ENCODE assay signal across 1 cellular context in the genomic region with DNA sequence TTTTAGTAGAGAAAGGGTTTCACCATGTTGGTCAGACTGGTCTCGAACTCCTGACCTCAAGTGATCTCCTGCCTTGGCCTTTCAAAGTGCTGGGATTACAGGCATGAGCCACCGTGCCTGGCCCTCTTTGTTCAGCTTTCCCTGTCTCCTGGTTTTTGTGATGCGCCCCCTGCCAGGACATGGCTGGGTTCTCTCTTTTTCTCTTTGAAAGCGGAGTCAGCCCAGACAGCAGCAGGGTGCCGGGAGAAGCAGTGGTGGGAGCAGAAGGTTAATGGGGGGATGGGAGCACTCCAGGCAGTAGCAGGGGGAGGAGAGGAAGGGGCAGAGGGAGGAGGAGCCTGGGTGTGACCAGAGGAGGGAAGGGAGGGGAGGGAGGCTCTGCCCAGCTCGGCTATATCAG.
TF ChIP-seq lines count a peak whose summit lies in the region.

No MANE protein-coding gene starts in this region.

TF ChIP-seq in WTC11, 78 proteins besides CTCF, POLR2A, EP300 and RAD21 (continued from another document and continues in another):
- TF ChIP-seq, protein P1, sequence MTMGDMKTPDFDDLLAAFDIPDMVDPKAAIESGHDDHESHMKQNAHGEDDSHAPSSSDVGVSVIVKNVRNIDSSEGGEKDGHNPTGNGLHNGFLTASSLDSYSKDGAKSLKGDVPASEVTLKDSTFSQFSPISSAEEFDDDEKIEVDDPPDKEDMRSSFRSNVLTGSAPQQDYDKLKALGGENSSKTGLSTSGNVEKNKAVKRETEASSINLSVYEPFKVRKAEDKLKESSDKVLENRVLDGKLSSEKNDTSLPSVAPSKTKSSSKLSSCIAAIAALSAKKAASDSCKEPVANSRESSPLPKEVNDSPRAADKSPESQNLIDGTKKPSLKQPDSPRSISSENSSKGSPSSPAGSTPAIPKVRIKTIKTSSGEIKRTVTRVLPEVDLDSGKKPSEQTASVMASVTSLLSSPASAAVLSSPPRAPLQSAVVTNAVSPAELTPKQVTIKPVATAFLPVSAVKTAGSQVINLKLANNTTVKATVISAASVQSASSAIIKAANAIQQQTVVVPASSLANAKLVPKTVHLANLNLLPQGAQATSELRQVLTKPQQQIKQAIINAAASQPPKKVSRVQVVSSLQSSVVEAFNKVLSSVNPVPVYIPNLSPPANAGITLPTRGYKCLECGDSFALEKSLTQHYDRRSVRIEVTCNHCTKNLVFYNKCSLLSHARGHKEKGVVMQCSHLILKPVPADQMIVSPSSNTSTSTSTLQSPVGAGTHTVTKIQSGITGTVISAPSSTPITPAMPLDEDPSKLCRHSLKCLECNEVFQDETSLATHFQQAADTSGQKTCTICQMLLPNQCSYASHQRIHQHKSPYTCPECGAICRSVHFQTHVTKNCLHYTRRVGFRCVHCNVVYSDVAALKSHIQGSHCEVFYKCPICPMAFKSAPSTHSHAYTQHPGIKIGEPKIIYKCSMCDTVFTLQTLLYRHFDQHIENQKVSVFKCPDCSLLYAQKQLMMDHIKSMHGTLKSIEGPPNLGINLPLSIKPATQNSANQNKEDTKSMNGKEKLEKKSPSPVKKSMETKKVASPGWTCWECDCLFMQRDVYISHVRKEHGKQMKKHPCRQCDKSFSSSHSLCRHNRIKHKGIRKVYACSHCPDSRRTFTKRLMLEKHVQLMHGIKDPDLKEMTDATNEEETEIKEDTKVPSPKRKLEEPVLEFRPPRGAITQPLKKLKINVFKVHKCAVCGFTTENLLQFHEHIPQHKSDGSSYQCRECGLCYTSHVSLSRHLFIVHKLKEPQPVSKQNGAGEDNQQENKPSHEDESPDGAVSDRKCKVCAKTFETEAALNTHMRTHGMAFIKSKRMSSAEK (CRISPR knock-in tag; IDR thresholded peaks at IDR 0.05; ENCODE audit: borderline replicate concordance) = no peak
- no peak for TF ChIP-seq HMGA2 (CRISPR knock-in tag; IDR thresholded peaks at IDR 0.05)
- TF ChIP-seq GABPB1 (CRISPR knock-in tag; IDR thresholded peaks at IDR 0.05) = no peak
- no peak for TF ChIP-seq GRHL2 (CRISPR knock-in tag; IDR thresholded peaks at IDR 0.05; ENCODE audit: insufficient replicate concordance, severe bottlenecking)
- TF ChIP-seq MXD4 (CRISPR knock-in tag; IDR thresholded peaks at IDR 0.05; ENCODE audit: borderline replicate concordance) = no peak
- TF ChIP-seq RORB (CRISPR knock-in tag; IDR thresholded peaks at IDR 0.05) = no peak
- no peak for TF ChIP-seq JUN (CRISPR knock-in tag; IDR thresholded peaks at IDR 0.05)
- no peak for TF ChIP-seq ELF4 (CRISPR knock-in tag; IDR thresholded peaks at IDR 0.05; ENCODE audit: low read depth)
- no peak for TF ChIP-seq IRF2 (CRISPR knock-in tag; IDR thresholded peaks at IDR 0.05; ENCODE audit: borderline replicate concordance, low read depth)
- no peak for TF ChIP-seq OVOL2 (CRISPR knock-in tag; IDR thresholded peaks at IDR 0.05; ENCODE audit: borderline replicate concordance)
- TF ChIP-seq, protein P2, sequence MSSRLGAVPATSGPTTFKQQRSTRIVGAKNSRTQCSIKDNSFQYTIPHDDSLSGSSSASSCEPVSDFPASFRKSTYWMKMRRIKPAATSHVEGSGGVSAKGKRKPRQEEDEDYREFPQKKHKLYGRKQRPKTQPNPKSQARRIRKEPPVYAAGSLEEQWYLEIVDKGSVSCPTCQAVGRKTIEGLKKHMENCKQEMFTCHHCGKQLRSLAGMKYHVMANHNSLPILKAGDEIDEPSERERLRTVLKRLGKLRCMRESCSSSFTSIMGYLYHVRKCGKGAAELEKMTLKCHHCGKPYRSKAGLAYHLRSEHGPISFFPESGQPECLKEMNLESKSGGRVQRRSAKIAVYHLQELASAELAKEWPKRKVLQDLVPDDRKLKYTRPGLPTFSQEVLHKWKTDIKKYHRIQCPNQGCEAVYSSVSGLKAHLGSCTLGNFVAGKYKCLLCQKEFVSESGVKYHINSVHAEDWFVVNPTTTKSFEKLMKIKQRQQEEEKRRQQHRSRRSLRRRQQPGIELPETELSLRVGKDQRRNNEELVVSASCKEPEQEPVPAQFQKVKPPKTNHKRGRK (CRISPR knock-in tag; IDR thresholded peaks at IDR 0.05; ENCODE audit: borderline replicate concordance) = no peak
- TF ChIP-seq MYBL2 (CRISPR knock-in tag; IDR thresholded peaks at IDR 0.05) = 0 out of 2 replicates have a peak, but pooled peaks have one; percentile 48
- no peak for TF ChIP-seq ZBTB21 (CRISPR knock-in tag; IDR thresholded peaks at IDR 0.05; ENCODE audit: borderline replicate concordance)
- TF ChIP-seq FOXK1 (CRISPR knock-in tag; IDR thresholded peaks at IDR 0.05) = peak; percentile 64; the same call in 1 of the 2 replicates
- TF ChIP-seq SP1 (CRISPR knock-in tag; conservative IDR thresholded peaks at IDR 0.05) = peak; percentile 76
- TF ChIP-seq, protein P3, sequence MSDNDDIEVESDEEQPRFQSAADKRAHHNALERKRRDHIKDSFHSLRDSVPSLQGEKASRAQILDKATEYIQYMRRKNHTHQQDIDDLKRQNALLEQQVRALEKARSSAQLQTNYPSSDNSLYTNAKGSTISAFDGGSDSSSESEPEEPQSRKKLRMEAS (CRISPR knock-in tag; IDR thresholded peaks at IDR 0.05) = no peak
- no peak for TF ChIP-seq TEAD4 (CRISPR knock-in tag; IDR thresholded peaks at IDR 0.05)
- TF ChIP-seq, protein P4, sequence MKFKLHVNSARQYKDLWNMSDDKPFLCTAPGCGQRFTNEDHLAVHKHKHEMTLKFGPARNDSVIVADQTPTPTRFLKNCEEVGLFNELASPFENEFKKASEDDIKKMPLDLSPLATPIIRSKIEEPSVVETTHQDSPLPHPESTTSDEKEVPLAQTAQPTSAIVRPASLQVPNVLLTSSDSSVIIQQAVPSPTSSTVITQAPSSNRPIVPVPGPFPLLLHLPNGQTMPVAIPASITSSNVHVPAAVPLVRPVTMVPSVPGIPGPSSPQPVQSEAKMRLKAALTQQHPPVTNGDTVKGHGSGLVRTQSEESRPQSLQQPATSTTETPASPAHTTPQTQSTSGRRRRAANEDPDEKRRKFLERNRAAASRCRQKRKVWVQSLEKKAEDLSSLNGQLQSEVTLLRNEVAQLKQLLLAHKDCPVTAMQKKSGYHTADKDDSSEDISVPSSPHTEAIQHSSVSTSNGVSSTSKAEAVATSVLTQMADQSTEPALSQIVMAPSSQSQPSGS (CRISPR knock-in tag; IDR thresholded peaks at IDR 0.05; ENCODE audit: borderline replicate concordance, low read depth) = no peak
- TF ChIP-seq, protein P5, sequence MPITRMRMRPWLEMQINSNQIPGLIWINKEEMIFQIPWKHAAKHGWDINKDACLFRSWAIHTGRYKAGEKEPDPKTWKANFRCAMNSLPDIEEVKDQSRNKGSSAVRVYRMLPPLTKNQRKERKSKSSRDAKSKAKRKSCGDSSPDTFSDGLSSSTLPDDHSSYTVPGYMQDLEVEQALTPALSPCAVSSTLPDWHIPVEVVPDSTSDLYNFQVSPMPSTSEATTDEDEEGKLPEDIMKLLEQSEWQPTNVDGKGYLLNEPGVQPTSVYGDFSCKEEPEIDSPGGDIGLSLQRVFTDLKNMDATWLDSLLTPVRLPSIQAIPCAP (CRISPR knock-in tag; IDR thresholded peaks at IDR 0.05) = no peak
- TF ChIP-seq CBFB (CRISPR knock-in tag; IDR thresholded peaks at IDR 0.05; ENCODE audit: low read depth) = peak; percentile 80; the same call in 1 of the 2 replicates
- TF ChIP-seq ETV6 (CRISPR knock-in tag; IDR thresholded peaks at IDR 0.05) = peak; percentile 87
- TF ChIP-seq, protein P6, sequence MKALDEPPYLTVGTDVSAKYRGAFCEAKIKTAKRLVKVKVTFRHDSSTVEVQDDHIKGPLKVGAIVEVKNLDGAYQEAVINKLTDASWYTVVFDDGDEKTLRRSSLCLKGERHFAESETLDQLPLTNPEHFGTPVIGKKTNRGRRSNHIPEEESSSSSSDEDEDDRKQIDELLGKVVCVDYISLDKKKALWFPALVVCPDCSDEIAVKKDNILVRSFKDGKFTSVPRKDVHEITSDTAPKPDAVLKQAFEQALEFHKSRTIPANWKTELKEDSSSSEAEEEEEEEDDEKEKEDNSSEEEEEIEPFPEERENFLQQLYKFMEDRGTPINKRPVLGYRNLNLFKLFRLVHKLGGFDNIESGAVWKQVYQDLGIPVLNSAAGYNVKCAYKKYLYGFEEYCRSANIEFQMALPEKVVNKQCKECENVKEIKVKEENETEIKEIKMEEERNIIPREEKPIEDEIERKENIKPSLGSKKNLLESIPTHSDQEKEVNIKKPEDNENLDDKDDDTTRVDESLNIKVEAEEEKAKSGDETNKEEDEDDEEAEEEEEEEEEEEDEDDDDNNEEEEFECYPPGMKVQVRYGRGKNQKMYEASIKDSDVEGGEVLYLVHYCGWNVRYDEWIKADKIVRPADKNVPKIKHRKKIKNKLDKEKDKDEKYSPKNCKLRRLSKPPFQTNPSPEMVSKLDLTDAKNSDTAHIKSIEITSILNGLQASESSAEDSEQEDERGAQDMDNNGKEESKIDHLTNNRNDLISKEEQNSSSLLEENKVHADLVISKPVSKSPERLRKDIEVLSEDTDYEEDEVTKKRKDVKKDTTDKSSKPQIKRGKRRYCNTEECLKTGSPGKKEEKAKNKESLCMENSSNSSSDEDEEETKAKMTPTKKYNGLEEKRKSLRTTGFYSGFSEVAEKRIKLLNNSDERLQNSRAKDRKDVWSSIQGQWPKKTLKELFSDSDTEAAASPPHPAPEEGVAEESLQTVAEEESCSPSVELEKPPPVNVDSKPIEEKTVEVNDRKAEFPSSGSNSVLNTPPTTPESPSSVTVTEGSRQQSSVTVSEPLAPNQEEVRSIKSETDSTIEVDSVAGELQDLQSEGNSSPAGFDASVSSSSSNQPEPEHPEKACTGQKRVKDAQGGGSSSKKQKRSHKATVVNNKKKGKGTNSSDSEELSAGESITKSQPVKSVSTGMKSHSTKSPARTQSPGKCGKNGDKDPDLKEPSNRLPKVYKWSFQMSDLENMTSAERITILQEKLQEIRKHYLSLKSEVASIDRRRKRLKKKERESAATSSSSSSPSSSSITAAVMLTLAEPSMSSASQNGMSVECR (CRISPR knock-in tag; IDR thresholded peaks at IDR 0.05; ENCODE audit: borderline replicate concordance) = no peak
- TF ChIP-seq, protein P7, sequence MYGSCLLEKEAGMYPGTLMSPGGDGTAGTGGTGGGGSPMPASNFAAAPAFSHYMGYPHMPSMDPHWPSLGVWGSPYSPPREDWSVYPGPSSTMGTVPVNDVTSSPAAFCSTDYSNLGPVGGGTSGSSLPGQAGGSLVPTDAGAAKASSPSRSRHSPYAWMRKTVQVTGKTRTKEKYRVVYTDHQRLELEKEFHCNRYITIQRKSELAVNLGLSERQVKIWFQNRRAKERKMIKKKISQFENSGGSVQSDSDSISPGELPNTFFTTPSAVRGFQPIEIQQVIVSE (CRISPR knock-in tag; IDR thresholded peaks at IDR 0.05; ENCODE audit: borderline replicate concordance) = no peak
- TF ChIP-seq ZNF671 (CRISPR knock-in tag; IDR thresholded peaks at IDR 0.05) = no peak
- TF ChIP-seq, protein P8, sequence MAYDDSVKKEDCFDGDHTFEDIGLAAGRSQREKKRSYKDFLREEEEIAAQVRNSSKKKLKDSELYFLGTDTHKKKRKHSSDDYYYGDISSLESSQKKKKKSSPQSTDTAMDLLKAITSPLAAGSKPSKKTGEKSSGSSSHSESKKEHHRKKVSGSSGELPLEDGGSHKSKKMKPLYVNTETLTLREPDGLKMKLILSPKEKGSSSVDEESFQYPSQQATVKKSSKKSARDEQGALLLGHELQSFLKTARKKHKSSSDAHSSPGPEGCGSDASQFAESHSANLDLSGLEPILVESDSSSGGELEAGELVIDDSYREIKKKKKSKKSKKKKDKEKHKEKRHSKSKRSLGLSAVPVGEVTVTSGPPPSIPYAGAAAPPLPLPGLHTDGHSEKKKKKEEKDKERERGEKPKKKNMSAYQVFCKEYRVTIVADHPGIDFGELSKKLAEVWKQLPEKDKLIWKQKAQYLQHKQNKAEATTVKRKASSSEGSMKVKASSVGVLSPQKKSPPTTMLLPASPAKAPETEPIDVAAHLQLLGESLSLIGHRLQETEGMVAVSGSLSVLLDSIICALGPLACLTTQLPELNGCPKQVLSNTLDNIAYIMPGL (CRISPR knock-in tag; IDR thresholded peaks at IDR 0.05) = no peak
- no peak for TF ChIP-seq TP53 (CRISPR knock-in tag; IDR thresholded peaks at IDR 0.05)
- TF ChIP-seq, protein P9, sequence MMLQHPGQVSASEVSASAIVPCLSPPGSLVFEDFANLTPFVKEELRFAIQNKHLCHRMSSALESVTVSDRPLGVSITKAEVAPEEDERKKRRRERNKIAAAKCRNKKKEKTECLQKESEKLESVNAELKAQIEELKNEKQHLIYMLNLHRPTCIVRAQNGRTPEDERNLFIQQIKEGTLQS (CRISPR knock-in tag; conservative IDR thresholded peaks at IDR 0.05) = no peak
- no peak for TF ChIP-seq NFYB (CRISPR knock-in tag; conservative IDR thresholded peaks at IDR 0.05; ENCODE audit: low read depth)
- no peak for TF ChIP-seq ATF1 (CRISPR knock-in tag; IDR thresholded peaks at IDR 0.05)
- no peak for TF ChIP-seq ZNF396 (CRISPR knock-in tag; IDR thresholded peaks at IDR 0.05; ENCODE audit: borderline replicate concordance)
- TF ChIP-seq ZNF263 (CRISPR knock-in tag; IDR thresholded peaks at IDR 0.05; ENCODE audit: low read depth) = no peak; the same call in 1 of the 2 replicates
- no peak; the same call in 1 of the 2 replicates for TF ChIP-seq ZNF138 (CRISPR knock-in tag; conservative IDR thresholded peaks at IDR 0.05)
- TF ChIP-seq FOXP1 (CRISPR knock-in tag; IDR thresholded peaks at IDR 0.05; ENCODE audit: borderline replicate concordance) = no peak; the same call in 1 of the 2 replicates
- peak; percentile 9; the same call in 1 of the 2 replicates for TF ChIP-seq NFE2L1 (CRISPR knock-in tag; IDR thresholded peaks at IDR 0.05)
- no peak for TF ChIP-seq GTF2I (CRISPR knock-in tag; conservative IDR thresholded peaks at IDR 0.05)
- TF ChIP-seq TCF7 (CRISPR knock-in tag; IDR thresholded peaks at IDR 0.05; ENCODE audit: low read depth) = no peak
- TF ChIP-seq, protein P10, sequence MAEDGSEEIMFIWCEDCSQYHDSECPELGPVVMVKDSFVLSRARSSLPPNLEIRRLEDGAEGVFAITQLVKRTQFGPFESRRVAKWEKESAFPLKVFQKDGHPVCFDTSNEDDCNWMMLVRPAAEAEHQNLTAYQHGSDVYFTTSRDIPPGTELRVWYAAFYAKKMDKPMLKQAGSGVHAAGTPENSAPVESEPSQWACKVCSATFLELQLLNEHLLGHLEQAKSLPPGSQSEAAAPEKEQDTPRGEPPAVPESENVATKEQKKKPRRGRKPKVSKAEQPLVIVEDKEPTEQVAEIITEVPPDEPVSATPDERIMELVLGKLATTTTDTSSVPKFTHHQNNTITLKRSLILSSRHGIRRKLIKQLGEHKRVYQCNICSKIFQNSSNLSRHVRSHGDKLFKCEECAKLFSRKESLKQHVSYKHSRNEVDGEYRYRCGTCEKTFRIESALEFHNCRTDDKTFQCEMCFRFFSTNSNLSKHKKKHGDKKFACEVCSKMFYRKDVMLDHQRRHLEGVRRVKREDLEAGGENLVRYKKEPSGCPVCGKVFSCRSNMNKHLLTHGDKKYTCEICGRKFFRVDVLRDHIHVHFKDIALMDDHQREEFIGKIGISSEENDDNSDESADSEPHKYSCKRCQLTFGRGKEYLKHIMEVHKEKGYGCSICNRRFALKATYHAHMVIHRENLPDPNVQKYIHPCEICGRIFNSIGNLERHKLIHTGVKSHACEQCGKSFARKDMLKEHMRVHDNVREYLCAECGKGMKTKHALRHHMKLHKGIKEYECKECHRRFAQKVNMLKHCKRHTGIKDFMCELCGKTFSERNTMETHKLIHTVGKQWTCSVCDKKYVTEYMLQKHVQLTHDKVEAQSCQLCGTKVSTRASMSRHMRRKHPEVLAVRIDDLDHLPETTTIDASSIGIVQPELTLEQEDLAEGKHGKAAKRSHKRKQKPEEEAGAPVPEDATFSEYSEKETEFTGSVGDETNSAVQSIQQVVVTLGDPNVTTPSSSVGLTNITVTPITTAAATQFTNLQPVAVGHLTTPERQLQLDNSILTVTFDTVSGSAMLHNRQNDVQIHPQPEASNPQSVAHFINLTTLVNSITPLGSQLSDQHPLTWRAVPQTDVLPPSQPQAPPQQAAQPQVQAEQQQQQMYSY (CRISPR knock-in tag; IDR thresholded peaks at IDR 0.05) = no peak
